8 cellular contexts compared by ENCODE assay signal in the genomic region with DNA sequence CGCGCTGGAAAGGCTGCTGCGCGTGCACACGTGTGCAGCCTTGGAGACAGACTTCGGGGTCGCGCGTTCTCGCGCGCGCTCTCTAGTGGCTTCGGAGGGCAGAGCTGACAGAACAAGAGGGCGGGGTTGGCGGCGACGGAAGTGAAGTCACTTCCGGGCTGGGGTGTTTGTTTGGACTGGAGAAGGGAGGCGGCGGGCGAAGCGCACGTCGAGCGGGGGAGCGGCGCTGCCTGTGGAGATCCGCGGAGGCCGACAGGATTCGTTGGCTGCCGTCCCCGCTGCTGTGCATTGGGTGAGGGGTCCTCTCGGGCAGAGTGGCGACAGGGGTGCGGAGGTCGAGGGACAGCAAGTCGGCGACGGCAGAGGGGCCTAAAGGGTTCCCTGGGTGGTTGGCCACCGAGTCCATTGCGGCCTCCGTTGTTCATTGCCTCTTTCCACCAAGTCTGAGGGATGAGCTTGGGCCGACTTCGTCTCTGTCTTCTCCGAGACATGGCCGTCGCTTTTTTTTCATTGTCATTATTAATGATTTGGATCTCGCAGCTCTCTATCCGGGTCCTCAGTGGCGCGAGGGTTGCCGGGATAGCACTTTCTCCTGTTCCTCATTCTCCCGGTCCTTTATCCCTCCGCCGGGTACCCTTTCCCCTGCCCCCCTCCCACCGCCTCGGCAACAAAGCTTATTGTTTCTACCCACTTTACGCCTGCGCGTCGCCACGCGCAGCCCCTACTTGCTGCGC. TPM values are rescaled to one million over a fixed set of nuclear protein-coding genes. Genes with fewer than 3 reads are reported as not detected.
A peak's percentile ranks its signal among the peaks of the same experiment; 100 is the strongest.
DNase-seq lines count a peak whose midpoint lies in the region; ATAC-seq and TF ChIP-seq lines count a peak whose summit lies in the region.

Gene PAIP2, plus strand, starts transcription at position 166 of the 734 bp plus-strand sequence. CDS start 21,931 bp downstream, outside the sequence.

- H3K27me3 Mint-ChIP-seq in activated T-helper 17 cell treated with anti-CD3 and anti-CD28 coated beads, Interleukin-2, amount 50 U/mL, for 72 hours = no peaks in the 10 kb centered on the region
- no peaks in the 10 kb centered on the region for H3K27me3 Mint-ChIP-seq in natural killer cell (ENCODE audit: low read depth in 2 of 2)

- DNase-seq in ELF-1 (ENCODE audit: low read depth, low spot score) = peak; percentile 99
- DNase-seq in GOT3 (lab: John Stamatoyannopoulos, UW) = peak; percentile 96
- DNase-seq in LNCaP clone FGC (ENCODE audit: low read depth) = peak; percentile 90
- DNase-seq in RWPE1 (ENCODE audit: low spot score) = peak; percentile 95
- peak; percentile 97 for DNase-seq in fibroblast of mammary gland (ENCODE audit: low read depth)
- DNase-seq in natural killer cell = peak; percentile 96
- DNase-seq in stimulated activated naive CD4-positive, alpha-beta T cell treated with Interleukin-2 at 50 U/mL for 16 hours (lab: John Stamatoyannopoulos, UW) = peak; percentile 96

- intact Hi-C loops in natural killer cell (cut with micrococcal nuclease) = loop anchor here (1.0 to 5.0 kb wide), 3 partner anchors 49 to 70 kb away; partner anchors contain the start of gene MATR3

- ATAC-seq in activated T-helper 17 cell treated with anti-CD3 and anti-CD28 coated beads, Interleukin-2, amount 50 U/mL, for 72 hours (replicated peaks) = peak; percentile 92
- peak; percentile 88 to 97 (median 92) for ATAC-seq in natural killer cell

- H3K4me3 ChIP-seq in LNCaP clone FGC (ENCODE audit: low read depth, low read length) (peak within 1 kb of the TSS; percentile 89), fibroblast of mammary gland (ENCODE audit: control insufficient read depth, low read depth, low read length) (peak within 1 kb of the TSS; percentile 98)

- POLR2A ChIA-PET in RWPE1 (lab: Yijun Ruan, JAX; ENCODE audit: low non-redundant PET) = interaction anchor here (0.6 to 1.2 kb wide), 4 partner anchors 8 to 552 kb away, joined by 3 to 5 read pairs (median 4); no protein-coding TSS in a partner anchor

- TF ChIP-seq CTCF in LNCaP clone FGC (IDR thresholded peaks at IDR 0.05; ENCODE audit: control insufficient read depth, extremely low read depth, insufficient read depth) (peak; percentile 89), RWPE1 (conservative IDR thresholded peaks at IDR 0.05; ENCODE audit: low read depth) (peak; percentile 96), fibroblast of mammary gland (conservative IDR thresholded peaks at IDR 0.05; ENCODE audit: control insufficient read depth, insufficient read depth, low read depth, low read length) (peak; percentile 58), natural killer cell (IDR thresholded peaks at IDR 0.05) (peak; percentile 67)

- no peaks in the 10 kb centered on the region for H3K9me3 Mint-ChIP-seq in activated T-helper 17 cell treated with anti-CD3 and anti-CD28 coated beads, Interleukin-2, amount 50 U/mL, for 72 hours
- no peaks in the 10 kb centered on the region for H3K9me3 Mint-ChIP-seq in natural killer cell

- H3K27ac Mint-ChIP-seq in activated T-helper 17 cell treated with anti-CD3 and anti-CD28 coated beads, Interleukin-2, amount 50 U/mL, for 72 hours = peak within 1 kb of the TSS; percentile 99
- H3K27ac Mint-ChIP-seq in natural killer cell = peak within 1 kb of the TSS; percentile 95 to 98

- peak within 1 kb of the TSS; percentile 100 for H3K4me3 Mint-ChIP-seq in activated T-helper 17 cell treated with anti-CD3 and anti-CD28 coated beads, Interleukin-2, amount 50 U/mL, for 72 hours
- H3K4me3 Mint-ChIP-seq in natural killer cell = peak within 1 kb of the TSS; percentile 96

- H3K4me1 Mint-ChIP-seq in activated T-helper 17 cell treated with anti-CD3 and anti-CD28 coated beads, Interleukin-2, amount 50 U/mL, for 72 hours = peaks cover 29% of the 10 kb centered on the region
- H3K4me1 Mint-ChIP-seq in natural killer cell = peaks cover 41 to 47% of the 10 kb centered on the region in 2 donors

- CTCF ChIA-PET in RWPE1 (lab: Yijun Ruan, JAX) = interaction anchor here (0.6 to 1.2 kb wide), 6 partner anchors 10 to 662 kb away, joined by 3 to 5 read pairs (median 3); no protein-coding TSS in a partner anchor

- peaks cover 56% of the 10 kb centered on the region for H3K36me3 Mint-ChIP-seq in activated T-helper 17 cell treated with anti-CD3 and anti-CD28 coated beads, Interleukin-2, amount 50 U/mL, for 72 hours (ENCODE audit: low read depth)
- no peaks in the 10 kb centered on the region for H3K36me3 Mint-ChIP-seq in natural killer cell

- H3K27ac ChIP-seq in RWPE1 = peak within 1 kb of the TSS; percentile 98

RNA-seq across cellular contexts. Expression of gene PAIP2, which starts in this region (rescaled TPM):
- 100 to 1,000 TPM; 102 to 157 TPM for total RNA-seq in activated T-helper 17 cell treated with anti-CD3 and anti-CD28 coated beads, Interleukin-2, amount 50 U/mL, for 72 hours
- total RNA-seq in natural killer cell = 100 to 1,000 TPM; 105 to 126 (median 110) TPM

Comparison
In these comparisons a context has a peak if more than half of its experiments do, and no peak if none do; other contexts are left out.
1. Peak in every context shown above with its lines: DNase-seq, ATAC-seq, H3K4me3 ChIP-seq and H3K27ac ChIP-seq.